8 cellular contexts compared by ENCODE assay signal in the genomic region with DNA sequence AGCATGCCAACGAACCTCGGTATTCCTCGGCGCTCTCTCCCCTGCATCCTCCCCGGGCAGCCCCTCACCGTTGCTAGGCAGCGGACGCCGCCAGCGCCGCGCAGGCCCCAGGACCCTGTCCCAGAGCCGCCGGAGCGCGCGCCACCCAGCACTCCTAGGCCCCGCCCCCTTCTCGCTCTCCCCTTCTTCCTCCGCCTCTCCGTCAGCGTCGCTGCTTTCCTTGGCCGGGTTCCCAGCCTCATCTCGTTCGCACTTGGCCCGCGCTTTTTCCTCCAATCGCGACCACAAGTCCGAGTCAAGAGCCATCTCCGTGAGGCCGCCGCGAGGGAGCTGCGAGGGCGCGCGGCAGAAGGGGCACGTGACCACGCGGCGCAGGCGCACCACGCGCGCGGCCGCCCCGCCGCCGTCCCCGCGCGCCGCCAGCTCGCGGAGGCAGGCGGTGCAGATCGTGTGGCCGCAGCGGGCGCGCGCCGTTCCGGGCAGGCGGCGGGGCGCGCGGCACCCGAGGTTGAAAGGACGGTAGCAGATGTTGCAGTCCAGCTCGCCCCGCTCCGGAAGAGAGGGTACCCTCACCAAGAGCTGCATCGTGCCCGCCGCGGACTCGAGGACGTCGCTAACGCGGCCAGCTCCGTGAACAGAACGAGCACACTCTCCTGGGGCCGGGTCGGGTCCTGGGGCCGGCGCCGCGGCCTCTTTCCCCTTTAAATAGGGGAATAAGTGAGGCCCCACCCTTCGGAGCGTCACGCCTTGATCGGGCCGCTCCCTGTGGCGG. TPM values are rescaled to one million over a fixed set of nuclear protein-coding genes. Genes with fewer than 3 reads are reported as not detected.
DNase-seq lines count a peak whose midpoint lies in the region; ATAC-seq, FAIRE-seq and TF ChIP-seq lines count a peak whose summit lies in the region.

RNF227 (minus strand) TSS at position 679 of the 772 bp plus-strand sequence; CDS start at position 585, 94 bp downstream.

- ATAC-seq in stimulated activated naive CD8-positive, alpha-beta T cell treated with anti-CD3 and anti-CD28 coated beads, Interleukin-15, amount 100 ng/mL, for 72 hours, result peak; percentile 88

- no peaks in the 10 kb centered on the region for H3K27me3 ChIP-seq in MG63

- no peak for FAIRE-seq in H54 (lab: Jason Lieb, UNC)

- H3K36me3 Mint-ChIP-seq in neural crest cell (ENCODE audit: low read depth), result peaks cover 2% of the 10 kb centered on the region

- peaks cover 25% of the 10 kb centered on the region for H3K4me1 Mint-ChIP-seq in neural crest cell
- peaks cover 30% of the 10 kb centered on the region for H3K4me1 Mint-ChIP-seq in stimulated activated naive CD8-positive, alpha-beta T cell treated with anti-CD3 and anti-CD28 coated beads, Interleukin-15, amount 100 ng/mL, for 72 hours

- H3K27ac Mint-ChIP-seq in neural crest cell (ENCODE audit: unreplicated experiment), result peak within 1 kb of the TSS; percentile 86
- peak within 1 kb of the TSS; percentile 85 to 87 for H3K27ac Mint-ChIP-seq in stimulated activated naive CD8-positive, alpha-beta T cell treated with anti-CD3 and anti-CD28 coated beads, Interleukin-15, amount 100 ng/mL, for 72 hours

- peaks cover 7% of the 10 kb centered on the region for H3K27me3 Mint-ChIP-seq in neural crest cell (ENCODE audit: low read depth)
- H3K27me3 Mint-ChIP-seq in stimulated activated naive CD8-positive, alpha-beta T cell treated with anti-CD3 and anti-CD28 coated beads, Interleukin-15, amount 100 ng/mL, for 72 hours, result no peaks in the 10 kb centered on the region

- TF ChIP-seq CTCF in fibroblast of villous mesenchyme (IDR thresholded peaks at IDR 0.05; ENCODE audit: insufficient read depth, low read depth, low read length) (no peak), neural crest cell (conservative IDR thresholded peaks at IDR 0.05) (no peak)

- DNase-seq in DMS79 (lab: John Stamatoyannopoulos, UW) (peak; percentile 98), H54 (ENCODE audit: insufficient read length, low spot score) (peak; percentile 83), MG63 (peak; percentile 89), SHP77 (lab: John Stamatoyannopoulos, UW) (peak; percentile 98), activated gamma-delta T cell (lab: John Stamatoyannopoulos, UW) (peak; percentile 79), fibroblast of villous mesenchyme (ENCODE audit: low read depth) (peak; percentile 97), neural crest cell (ENCODE audit: low read depth, low spot score) (peak; percentile 80)
- DNase-seq in stimulated activated naive CD8-positive, alpha-beta T cell treated with anti-CD3 and anti-CD28 coated beads, Interleukin-15, amount 100 ng/mL, for 72 hours, result peak; percentile 87 to 93

- TF ChIP-seq POLR2A in H54 (IDR thresholded peaks at IDR 0.05; ENCODE audit: low read depth, low read length), result peak; percentile 68

- peaks cover 11% of the 10 kb centered on the region for H3K36me3 ChIP-seq in MG63

- H3K4me3 Mint-ChIP-seq in neural crest cell, result peak within 1 kb of the TSS; percentile 86
- peak within 1 kb of the TSS; percentile 87 to 95 for H3K4me3 Mint-ChIP-seq in stimulated activated naive CD8-positive, alpha-beta T cell treated with anti-CD3 and anti-CD28 coated beads, Interleukin-15, amount 100 ng/mL, for 72 hours

- H3K9me3 ChIP-seq in MG63, result no peaks in the 10 kb centered on the region

- H3K4me3 ChIP-seq in MG63 (peak within 1 kb of the TSS; percentile 54), fibroblast of villous mesenchyme (ENCODE audit: low read depth, low read length) (peak within 1 kb of the TSS; percentile 67)

- H3K9me3 Mint-ChIP-seq in neural crest cell, result peaks cover 3% of the 10 kb centered on the region
- no peaks in the 10 kb centered on the region for H3K9me3 Mint-ChIP-seq in stimulated activated naive CD8-positive, alpha-beta T cell treated with anti-CD3 and anti-CD28 coated beads, Interleukin-15, amount 100 ng/mL, for 72 hours

RNA-seq across cellular contexts. Expression of gene RNF227, which starts in this region (rescaled TPM):
- total RNA-seq in MG63 (2014; rRNA removed; shearing (Covaris generic); ENCODE audit: low replicate concordance), result 0.15 and 1.6 TPM in 2 replicates
- 2.2 and 4.2 TPM in 2 replicates for total RNA-seq in fibroblast of villous mesenchyme
- 3.6 and 4.0 TPM in 2 replicates for total RNA-seq in neural crest cell

Comparison
In these comparisons a context has a peak if more than half of its experiments do, and no peak if none do; other contexts are left out.
1. Peak in every context shown above with its lines: DNase-seq, ATAC-seq and H3K4me3 ChIP-seq.